Comparison of ENCODE assay signal across 8 cellular contexts in genomic region chr20:51631011-51631950, GRCh38.
A peak's percentile ranks its signal among the peaks of the same experiment; 100 is the strongest.
DNase-seq lines count a peak whose midpoint lies in the region; ATAC-seq, FAIRE-seq and TF ChIP-seq lines count a peak whose summit lies in the region.

No MANE protein-coding gene starts in this region.

- peaks cover 0 to 10% (median 0%) of the 10 kb centered on the region in 3 donors for H3K36me3 ChIP-seq in Peyer's patch
- H3K36me3 ChIP-seq in bronchial epithelial cell (ENCODE audit: control insufficient read depth, insufficient read depth, low read length) = no peaks in the 10 kb centered on the region
- H3K36me3 ChIP-seq in lung (ENCODE audit: control insufficient read depth in 2 of 2, insufficient read depth in 2 of 2, low read length in 2 of 2) = peaks cover 0 to 8% of the 10 kb centered on the region in 2 donors
- H3K36me3 ChIP-seq in thyroid gland = no peaks in the 10 kb centered on the region

- H3K4me1 ChIP-seq in Peyer's patch (peaks cover 0 to 20% (median 0%) of the 10 kb centered on the region in 4 donors), lung (ENCODE audit: control insufficient read depth in 2 of 2, insufficient read depth in 2 of 2, low read length in 2 of 2) (peaks cover 3 to 17% of the 10 kb centered on the region in 2 donors), thyroid gland (peaks cover 0 to 26% of the 10 kb centered on the region in 2 donors)

- intact Hi-C loops in thyroid gland (cut with DNase I) = no loop called here

- ATAC-seq in lung (ENCODE audit: insufficient read depth, low FRiP score) = peak; percentile 75

- H3K27ac ChIP-seq in Peyer's patch (peak overlapping the region; percentile 49 to 86 (median 66)), lung (ENCODE audit: low read depth in 1 of 2, low read length in 1 of 2) (peak overlapping the region; percentile 55 to 91), thyroid gland (peak overlapping the region; percentile 62 to 85 (median 75))

- no peaks in the 10 kb centered on the region for H3K9me3 ChIP-seq in Peyer's patch
- no peaks in the 10 kb centered on the region for H3K9me3 ChIP-seq in lung (ENCODE audit: control insufficient read depth in 2 of 2, insufficient read depth in 1 of 2, low read length in 1 of 2)
- H3K9me3 ChIP-seq in thyroid gland = no peaks in the 10 kb centered on the region

- H3K27me3 ChIP-seq in Peyer's patch (no peaks in the 10 kb centered on the region), bronchial epithelial cell (ENCODE audit: control insufficient read depth, insufficient read depth, low read length) (peaks cover 3% of the 10 kb centered on the region), lung (ENCODE audit: control insufficient read depth, insufficient read depth) (no peaks in the 10 kb centered on the region), thyroid gland (no peaks in the 10 kb centered on the region)

- H3K4me3 ChIP-seq in Peyer's patch = no peak overlapping the region
- H3K4me3 ChIP-seq in bronchial epithelial cell (ENCODE audit: low read depth, low read length) = no peak overlapping the region
- no peak overlapping the region for H3K4me3 ChIP-seq in lung
- H3K4me3 ChIP-seq in thyroid gland (replicated peaks in 1 of 3) = no peak overlapping the region

- no peak for FAIRE-seq in bronchial epithelial cell (lab: Jason Lieb, UNC)

- TF ChIP-seq POLR2A in Peyer's patch (IDR thresholded peaks at IDR 0.05) = peak in 1 of 2 donors; percentile 10
- no peak for TF ChIP-seq POLR2A in thyroid gland (IDR thresholded peaks at IDR 0.05)

- DNase-seq in GDM1 (lab: John Stamatoyannopoulos, UW) (peak; percentile 60), Peyer's patch (peak in 2 of 3 donors; percentile 22 to 75), bronchial epithelial cell (ENCODE audit: low read depth) (peak; percentile 94), lung (ENCODE audit: low spot score) (peak; percentile 39), thyroid gland (peak; percentile 15 to 18), cerebellar cortex (ENCODE audit: low spot score) (no peak), NCI-H1436 treated with DMSO at 0.1 percent for 48 hours (lab: John Stamatoyannopoulos, UW) (no peak), putamen (ENCODE audit: low spot score) (no peak)

- WGBS in lung, 2 donors = 18 to 28% methylated on average over 21 of the region's 21 CpGs
- 60 to 63% methylated on average over 21 of the region's 21 CpGs for WGBS in thyroid gland, 2 donors

- TF ChIP-seq CTCF in Peyer's patch (IDR thresholded peaks at IDR 0.05) (no peak), bronchial epithelial cell (IDR thresholded peaks at IDR 0.05; ENCODE audit: insufficient read depth, low read length, severe bottlenecking) (no peak), lung (IDR thresholded peaks at IDR 0.05; ENCODE audit: control extremely low read depth, extremely low read depth) (no peak), thyroid gland (IDR thresholded peaks at IDR 0.05) (no peak)

Comparison
In these comparisons a context has a peak if more than half of its experiments do, and no peak if none do; other contexts are left out.
1. DNase-seq: peak in GDM1 (single experiment), Peyer's patch (2 of 3), bronchial epithelial cell (single experiment), lung (single experiment) and thyroid gland (2 of 2); none in cerebellar cortex (single experiment), NCI-H1436 treated with DMSO at 0.1 percent for 48 hours (single experiment) and putamen (single experiment).
2. Peak in every context shown above with its lines, with median percentiles within 50 percentile points of each other: H3K27ac ChIP-seq.